In the genomic region with DNA sequence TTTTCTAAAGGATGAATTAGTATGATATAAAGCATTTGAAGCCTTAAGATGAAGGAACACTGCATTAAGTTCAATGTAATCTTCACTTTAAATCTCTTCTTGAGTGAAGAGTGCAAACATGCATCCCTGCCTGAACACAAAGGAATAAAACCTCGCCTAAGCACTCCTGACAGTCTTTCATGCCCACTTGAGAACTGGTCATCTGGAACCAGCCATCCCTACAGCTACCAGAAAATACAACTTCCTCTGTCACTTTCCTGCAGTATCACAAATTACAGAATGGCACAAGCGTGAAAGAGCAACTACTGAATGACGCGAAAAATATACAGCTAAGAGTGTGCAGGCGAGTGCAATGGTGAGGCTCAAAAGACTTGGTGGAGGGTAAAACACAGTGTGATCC, we compare ENCODE assay signal across 24 cellular contexts.
DNase-seq lines count a peak whose midpoint lies in the region; ATAC-seq lines count a peak whose summit lies in the region.
"Had no signal": no experiment of that assay in that cellular context is flagged by ENCODE, and none has a peak within 500 bp of the region (broad histone marks: within the 10 kb centered on the region; RNA-seq: fewer than 3 reads in every experiment).

No MANE protein-coding gene starts in this region.

- intact Hi-C loops in sciatic nerve (cut with DNase I): no loop called here

- peak; percentile 35 for DNase-seq in COLO668 (lab: John Stamatoyannopoulos, UW; ENCODE audit: unreplicated experiment)
- peak; percentile 72 for DNase-seq in DMS79 treated with DMSO at 0.1 percent for 48 hours (lab: John Stamatoyannopoulos, UW)
- peak; percentile 64 for DNase-seq in NCI-H2029 treated with DMSO at 0.1 percent for 48 hours (lab: John Stamatoyannopoulos, UW)
- DNase-seq in NCI-H774 (lab: John Stamatoyannopoulos, UW): peak; percentile 8
- no peak for DNase-seq in sciatic nerve (ENCODE audit: low spot score)
- DNase-seq in cerebellum (ENCODE audit: low spot score): no peak
- DNase-seq in GF-D8 (lab: John Stamatoyannopoulos, UW): no peak
- DNase-seq: ACHN; activated CD4-positive, alpha-beta T cell treated with anti-CD3 and anti-CD28 coated beads for 48 hours; activated gamma-delta T cell; activated naive CD8-positive, alpha-beta T cell treated with anti-CD3 and anti-CD28 coated beads, Interleukin-2, amount 10 ng/mL, durations not matched to agents 7 days and 5 days; activated T-cell treated with anti-CD3 and anti-CD28 coated beads, Interleukin-2, amount 50 U/mL, for 24 hours; effector memory CD8-positive, alpha-beta T cell; erythroblast; head of caudate nucleus; KG1; NCI-H2081; retina; spleen; stimulated activated CD4-positive, alpha-beta T cell treated with anti-CD3 and anti-CD28 coated beads, Interleukin-2, amount 100 ng/mL, for 48 hours; transverse colon had no signal

- ATAC-seq in sciatic nerve (no peak), HG03280 (IDR thresholded peaks at IDR 0.05; ENCODE audit: unreplicated experiment) (no peak)
- ATAC-seq: effector memory CD8-positive, alpha-beta T cell; natural killer cell treated with Interleukin-12 subunit alpha and Interleukin-12 subunit beta and Interleukin-15 and Interleukin-18, amount 100 ng/mL, for 72 hours; Panc1 had no signal

Comparison
In these comparisons a context has a peak if more than half of its experiments do, and no peak if none do; other contexts are left out.
1. DNase-seq: peak in COLO668 (single experiment), DMS79 treated with DMSO at 0.1 percent for 48 hours (single experiment), NCI-H2029 treated with DMSO at 0.1 percent for 48 hours (single experiment) and NCI-H774 (single experiment); none in sciatic nerve (single experiment), cerebellum (single experiment) and GF-D8 (single experiment).